Comparison of ENCODE assay signal across 8 cellular contexts in the genomic region with DNA sequence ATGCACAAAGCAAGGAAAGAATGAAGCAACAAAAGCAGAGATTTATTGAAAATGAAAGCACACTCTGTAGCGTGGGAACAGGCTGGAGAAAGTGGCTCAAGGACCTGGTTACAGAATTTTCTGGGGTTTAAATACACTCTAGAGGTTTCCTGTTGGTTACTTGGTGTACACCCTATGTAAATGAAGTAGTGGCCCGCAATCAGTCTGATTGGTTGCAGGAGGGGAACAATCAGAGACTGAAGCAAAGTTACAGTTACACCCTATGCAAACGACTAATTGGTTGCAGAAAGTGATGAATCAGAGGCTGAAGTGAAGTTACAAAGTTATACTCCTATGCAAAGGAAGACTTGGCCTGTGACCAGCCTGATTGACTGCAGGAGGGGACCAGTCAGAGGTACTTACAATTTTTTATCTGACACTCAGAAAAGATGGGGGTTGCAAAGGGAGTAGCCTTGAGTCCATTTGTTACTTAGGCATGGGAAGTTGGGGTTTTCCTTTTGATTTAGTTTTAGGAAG. TPM values are rescaled to one million over a fixed set of nuclear protein-coding genes. Genes with fewer than 3 reads are reported as not detected.
DNase-seq lines count a peak whose midpoint lies in the region; ATAC-seq and TF ChIP-seq lines count a peak whose summit lies in the region.

No MANE protein-coding gene starts in this region.

- H3K9me2 ChIP-seq in OCI-LY7 (ENCODE audit: insufficient read depth, low read length), result no peaks in the 10 kb centered on the region

- no peak overlapping the region for H2BK120ac ChIP-seq in mesenchymal stem cell (ENCODE audit: low read depth, low read length)

- H3K4me1 ChIP-seq in OCI-LY7 (ENCODE audit: insufficient read depth, low read length, poor library complexity, severe bottlenecking), result peaks cover 51% of the 10 kb centered on the region
- H3K4me1 ChIP-seq in mesenchymal stem cell (ENCODE audit: control insufficient read depth, insufficient read depth, low read depth, low read length), result no peaks in the 10 kb centered on the region
- H3K4me1 ChIP-seq in upper lobe of right lung, result peaks cover 25% of the 10 kb centered on the region
- peaks cover 2% of the 10 kb centered on the region for H3K4me1 ChIP-seq in endodermal cell (ENCODE audit: control insufficient read depth, insufficient read depth, low read length)

- H3K27me3 ChIP-seq in mesenchymal stem cell (ENCODE audit: control insufficient read depth in 1 of 2, insufficient read depth in 1 of 2, low read length in 2 of 2) (no peaks in the 10 kb centered on the region), upper lobe of right lung (no peaks in the 10 kb centered on the region), endodermal cell (ENCODE audit: control insufficient read depth, insufficient read depth, low read length, poor library complexity, severe bottlenecking) (no peaks in the 10 kb centered on the region)

- POLR2A ChIA-PET in OCI-LY7 (lab: Charles Lee), result interaction anchor here (1.0 to 3.9 kb wide), 5 partner anchors 10 to 378 kb away, joined by 3 to 28 read pairs (median 7); no protein-coding TSS in a partner anchor

- no peaks in the 10 kb centered on the region for H3K27me3 Mint-ChIP-seq in activated naive CD4-positive, alpha-beta T cell treated with anti-CD3 and anti-CD28 coated beads, Interleukin-2, amount 50 U/mL, for 24 hours
- no peaks in the 10 kb centered on the region for H3K27me3 Mint-ChIP-seq in endodermal cell (ENCODE audit: insufficient read depth)

- H4K8ac ChIP-seq in mesenchymal stem cell (ENCODE audit: low read length), result no peak overlapping the region

- peak overlapping the region; percentile 69 for H3K4me3 Mint-ChIP-seq in activated naive CD4-positive, alpha-beta T cell treated with anti-CD3 and anti-CD28 coated beads, Interleukin-2, amount 50 U/mL, for 24 hours
- H3K4me3 Mint-ChIP-seq in endodermal cell, result no peak overlapping the region

- H3K36me3 ChIP-seq in OCI-LY7 (ENCODE audit: insufficient read depth, low read length) (peaks cover 17% of the 10 kb centered on the region), mesenchymal stem cell (ENCODE audit: control insufficient read depth in 1 of 2, insufficient read depth in 2 of 2, low read depth in 1 of 2, low read length in 2 of 2) (no peaks in the 10 kb centered on the region), upper lobe of right lung (no peaks in the 10 kb centered on the region), endodermal cell (ENCODE audit: control insufficient read depth, insufficient read depth, low read length) (no peaks in the 10 kb centered on the region)

- H3K4me1 Mint-ChIP-seq in activated naive CD4-positive, alpha-beta T cell treated with anti-CD3 and anti-CD28 coated beads, Interleukin-2, amount 50 U/mL, for 24 hours, result peaks cover 54% of the 10 kb centered on the region
- H3K4me1 Mint-ChIP-seq in endodermal cell, result peaks cover 19% of the 10 kb centered on the region

- peaks cover 12% of the 10 kb centered on the region; the same call in 1 of the 2 replicates for H3K9me3 ChIP-seq in OCI-LY7 (ENCODE audit: low read length)
- no peaks in the 10 kb centered on the region for H3K9me3 ChIP-seq in mesenchymal stem cell (ENCODE audit: control insufficient read depth, low read length)
- no peaks in the 10 kb centered on the region for H3K9me3 ChIP-seq in upper lobe of right lung
- peaks cover 16% of the 10 kb centered on the region for H3K9me3 ChIP-seq in endodermal cell (ENCODE audit: control insufficient read depth, low read length)

- H4K91ac ChIP-seq in mesenchymal stem cell (ENCODE audit: low read length), result no peak overlapping the region

- H3K4me3 ChIP-seq in OCI-LY7 (ENCODE audit: low read depth, low read length, poor library complexity, severe bottlenecking), result peak overlapping the region; percentile 66
- H3K4me3 ChIP-seq in mesenchymal stem cell (ENCODE audit: insufficient read depth in 1 of 2, low read depth in 1 of 2, low read length in 2 of 2), result peak overlapping the region in 1 of 2 experiments; percentile 73
- peak overlapping the region; percentile 19 for H3K4me3 ChIP-seq in upper lobe of right lung
- H3K4me3 ChIP-seq in endodermal cell (ENCODE audit: low read length), result no peak overlapping the region

- no peak overlapping the region for H2BK15ac ChIP-seq in mesenchymal stem cell (ENCODE audit: low read depth, poor library complexity, severe bottlenecking)

- intact Hi-C loops in OCI-LY7 (cut with micrococcal nuclease; ENCODE audit: unreplicated experiment) (loop anchor here (5.0 kb wide), 3 partner anchors 318 to 808 kb away; partner anchors contain the start of genes CYREN and STMP1), upper lobe of right lung (cut with DNase I) (no loop called here)

- no peak overlapping the region for H3K4ac ChIP-seq in mesenchymal stem cell (ENCODE audit: low read depth in 1 of 2, low read length in 2 of 2)

- peaks cover 7% of the 10 kb centered on the region; the same call in 1 of the 2 replicates for H4K20me1 ChIP-seq in OCI-LY7 (ENCODE audit: insufficient read depth, low read length)

- TF ChIP-seq CTCF in OCI-LY7 (conservative IDR thresholded peaks at IDR 0.05; ENCODE audit: low read length), result no peak
- no peak for TF ChIP-seq CTCF in upper lobe of right lung (IDR thresholded peaks at IDR 0.05)
- TF ChIP-seq CTCF in endodermal cell (conservative IDR thresholded peaks at IDR 0.05), result no peak

- ATAC-seq in GM18505 (IDR thresholded peaks at IDR 0.05; ENCODE audit: unreplicated experiment), result peak; percentile 58
- ATAC-seq in HG02759 (IDR thresholded peaks at IDR 0.05; ENCODE audit: unreplicated experiment), result peak; percentile 67
- ATAC-seq in upper lobe of right lung, result peak; percentile 66

- no peaks in the 10 kb centered on the region for H3K36me3 Mint-ChIP-seq in activated naive CD4-positive, alpha-beta T cell treated with anti-CD3 and anti-CD28 coated beads, Interleukin-2, amount 50 U/mL, for 24 hours
- H3K36me3 Mint-ChIP-seq in endodermal cell (ENCODE audit: low read depth), result peaks cover 2% of the 10 kb centered on the region

- CTCF ChIA-PET in OCI-LY7 (lab: Charles Lee; ENCODE audit: unreplicated experiment), result no interaction called here

- no peaks in the 10 kb centered on the region for H3K9me3 Mint-ChIP-seq in activated naive CD4-positive, alpha-beta T cell treated with anti-CD3 and anti-CD28 coated beads, Interleukin-2, amount 50 U/mL, for 24 hours
- peaks cover 14% of the 10 kb centered on the region for H3K9me3 Mint-ChIP-seq in endodermal cell

- H2AK5ac ChIP-seq in mesenchymal stem cell (ENCODE audit: low read length, severe bottlenecking), result no peak overlapping the region

- peaks cover 46% of the 10 kb centered on the region for H3K79me2 ChIP-seq in OCI-LY7 (ENCODE audit: insufficient read depth, low read depth, low read length)

- H3K79me1 ChIP-seq in mesenchymal stem cell (replicated peaks; ENCODE audit: low read length, poor library complexity, severe bottlenecking), result no peaks in the 10 kb centered on the region

- H2BK12ac ChIP-seq in mesenchymal stem cell (ENCODE audit: low read length in 2 of 2), result no peak overlapping the region

- peak; percentile 82 for DNase-seq in OCI-LY7 (ENCODE audit: low spot score)
- peak; percentile 75 for DNase-seq in mesenchymal stem cell
- DNase-seq in upper lobe of right lung, result no peak
- no peak for DNase-seq in endodermal cell
- no peak for DNase-seq in cerebellum (ENCODE audit: low spot score)

- no TSS peak for BruUV-seq in OCI-LY7 (replicated peaks; lab: Mats Ljungman, UMichigan)

- H3K14ac ChIP-seq in mesenchymal stem cell (ENCODE audit: low read length in 2 of 2), result no peak overlapping the region

- peak; percentile 12 for TF ChIP-seq POLR2A in GM18505 (IDR thresholded peaks at IDR 0.05; ENCODE audit: borderline replicate concordance, extremely low read depth, insufficient read depth, insufficient read length)

- H3K23ac ChIP-seq in mesenchymal stem cell (ENCODE audit: low read length in 2 of 2), result no peak overlapping the region

- H2BK5ac ChIP-seq in mesenchymal stem cell (ENCODE audit: low read depth, low read length, poor library complexity, severe bottlenecking), result no peak overlapping the region

- peak overlapping the region; percentile 77 for H3K9ac ChIP-seq in mesenchymal stem cell (ENCODE audit: low read length)
- H3K9ac ChIP-seq in endodermal cell (ENCODE audit: extremely low read depth, low read length, poor library complexity, severe bottlenecking), result no peak overlapping the region

- no peak overlapping the region for H3K18ac ChIP-seq in mesenchymal stem cell (ENCODE audit: low read depth in 1 of 2, low read length in 2 of 2)

- H3K4me2 ChIP-seq in OCI-LY7 (ENCODE audit: low read length), result peak overlapping the region; percentile 72
- no peak overlapping the region for H3K4me2 ChIP-seq in mesenchymal stem cell (ENCODE audit: low read length, poor library complexity, severe bottlenecking)

- H3K27ac Mint-ChIP-seq in activated naive CD4-positive, alpha-beta T cell treated with anti-CD3 and anti-CD28 coated beads, Interleukin-2, amount 50 U/mL, for 24 hours, result peak overlapping the region; percentile 94
- no peak overlapping the region for H3K27ac Mint-ChIP-seq in endodermal cell

- peak overlapping the region; percentile 67 for H3K27ac ChIP-seq in OCI-LY7 (ENCODE audit: low read depth, low read length, poor library complexity, severe bottlenecking)
- no peak overlapping the region for H3K27ac ChIP-seq in mesenchymal stem cell (ENCODE audit: low read length, poor library complexity, severe bottlenecking)
- H3K27ac ChIP-seq in upper lobe of right lung, result peak overlapping the region; percentile 63
- H3K27ac ChIP-seq in endodermal cell (ENCODE audit: low read depth, low read length), result no peak overlapping the region

- 87% methylated on average over 3 of the region's 3 CpGs for WGBS in mesenchymal stem cell
- 90 to 91% methylated on average over 3 of the region's 3 CpGs for WGBS in endodermal cell (ENCODE audit: insufficient coverage in 1 of 2, insufficient read length in 1 of 2), 2 experiments

- H2AFZ ChIP-seq in OCI-LY7 (ENCODE audit: low read length), result peak overlapping the region; percentile 72
- no peak overlapping the region for H2AFZ ChIP-seq in mesenchymal stem cell (ENCODE audit: low read depth, low read length)

RNA-seq across cellular contexts. Expression of gene MTPN, which starts 3.6 kb away (rescaled TPM):
- 83.9 and 91.3 TPM in 2 replicates for total RNA-seq in OCI-LY7 (2014; rRNA removed; shearing (Covaris generic))
- total RNA-seq in OCI-LY7 (2022) (281 and 346 TPM in 2 replicates), upper lobe of right lung (130 TPM), endodermal cell (100 to 1,000 TPM in 1 of 2 donors, 10 to 100 TPM in 1; 80.3 to 102 TPM), cerebellum (163 TPM)
- polyA plus RNA-seq in mesenchymal stem cell (2013, experiment 1 of 2), result 156 TPM
- polyA plus RNA-seq in mesenchymal stem cell (2013, experiment 2 of 2), result 152 TPM
- polyA plus RNA-seq in endodermal cell (2013, experiment 1 of 2), result 136 TPM
- 135 TPM for polyA plus RNA-seq in endodermal cell (2013, experiment 2 of 2)

Comparison
In these comparisons a context has a peak if more than half of its experiments do, and no peak if none do; other contexts are left out.
1. DNase-seq: peak in OCI-LY7 (single experiment) and mesenchymal stem cell (single experiment); none in upper lobe of right lung (single experiment), endodermal cell (single experiment) and cerebellum (single experiment).
2. H3K27ac ChIP-seq: peak in OCI-LY7 (single experiment) and upper lobe of right lung (single experiment); none in mesenchymal stem cell (single experiment) and endodermal cell (single experiment).
3. Peak in every context shown above with its lines, with median percentiles within 50 percentile points of each other: ATAC-seq.